In genomic region chr1:109381573-109381972, GRCh38 we compare ENCODE assay signal across 19 cellular contexts.
"Had no signal": no experiment of that assay in that cellular context is flagged by ENCODE, and none has a peak within 500 bp of the region (broad histone marks: within the 10 kb centered on the region; RNA-seq: fewer than 3 reads in every experiment).

No MANE protein-coding gene starts in this region.

- H3K4me1 ChIP-seq: prostate gland, vagina had no signal

- H3K4me3 ChIP-seq: esophagus squamous epithelium, neural progenitor cell, prostate gland, right lobe of liver, spleen, transverse colon, vagina had no signal

- DNase-seq: activated CD4-positive, alpha-beta memory T cell treated with anti-CD3 and anti-CD28 coated beads for 36 hours; activated CD4-positive, alpha-beta T cell treated with anti-CD3 and anti-CD28 coated beads for 4 hours; activated T-cell treated with anti-CD3 and anti-CD28 coated beads for 4 hours; brain microvascular endothelial cell; cortex of kidney; effector CD4-positive, alpha-beta T cell; esophagus squamous epithelium; hippocampal formation; naive B cell; right lobe of liver; spleen; stimulated activated CD4-positive, alpha-beta T cell treated with anti-CD3 and anti-CD28 coated beads, Interleukin-4, amount 100 ng/mL, for 4 hours; transverse colon had no signal

- H3K27ac ChIP-seq: brain microvascular endothelial cell, neural progenitor cell, prostate gland, right lobe of liver, spleen, transverse colon had no signal

- H3K27me3 ChIP-seq: brain microvascular endothelial cell, esophagus squamous epithelium, neural progenitor cell, right lobe of liver, spleen, transverse colon, vagina had no signal

- H3K36me3 ChIP-seq: brain microvascular endothelial cell, esophagus squamous epithelium, neural progenitor cell, prostate gland, right lobe of liver, spleen, transverse colon, vagina had no signal

- H3K9me3 ChIP-seq: esophagus squamous epithelium, prostate gland, right lobe of liver, spleen, transverse colon, vagina had no signal

- ATAC-seq: left lobe of liver; stimulated activated memory B cell treated with anti-CD40 and anti-IgM and Interleukin-4, amounts not matched to agents 10 μg/mL and 1 μg/mL and 100 μg/mL, for 72 hours; WTC11 had no signal
